8 cellular contexts compared by ENCODE assay signal in genomic region chr14:27075503-27075902, GRCh38.
"Had no signal": no experiment of that assay in that cellular context is flagged by ENCODE, and none has a peak within 500 bp of the region (broad histone marks: within the 10 kb centered on the region; RNA-seq: fewer than 3 reads in every experiment).

No MANE protein-coding gene starts in this region.

- H3K4me3 ChIP-seq: GM12878 had no signal

- FAIRE-seq: G401.6, GM12878, GM12891, GM12892, GM18507, GM19239 had no signal

- ATAC-seq: GM12878 had no signal

- DNase-seq: GDM1, GF-D8 had no signal
